ENCODE assay signal across 1 cellular context in the genomic region with DNA sequence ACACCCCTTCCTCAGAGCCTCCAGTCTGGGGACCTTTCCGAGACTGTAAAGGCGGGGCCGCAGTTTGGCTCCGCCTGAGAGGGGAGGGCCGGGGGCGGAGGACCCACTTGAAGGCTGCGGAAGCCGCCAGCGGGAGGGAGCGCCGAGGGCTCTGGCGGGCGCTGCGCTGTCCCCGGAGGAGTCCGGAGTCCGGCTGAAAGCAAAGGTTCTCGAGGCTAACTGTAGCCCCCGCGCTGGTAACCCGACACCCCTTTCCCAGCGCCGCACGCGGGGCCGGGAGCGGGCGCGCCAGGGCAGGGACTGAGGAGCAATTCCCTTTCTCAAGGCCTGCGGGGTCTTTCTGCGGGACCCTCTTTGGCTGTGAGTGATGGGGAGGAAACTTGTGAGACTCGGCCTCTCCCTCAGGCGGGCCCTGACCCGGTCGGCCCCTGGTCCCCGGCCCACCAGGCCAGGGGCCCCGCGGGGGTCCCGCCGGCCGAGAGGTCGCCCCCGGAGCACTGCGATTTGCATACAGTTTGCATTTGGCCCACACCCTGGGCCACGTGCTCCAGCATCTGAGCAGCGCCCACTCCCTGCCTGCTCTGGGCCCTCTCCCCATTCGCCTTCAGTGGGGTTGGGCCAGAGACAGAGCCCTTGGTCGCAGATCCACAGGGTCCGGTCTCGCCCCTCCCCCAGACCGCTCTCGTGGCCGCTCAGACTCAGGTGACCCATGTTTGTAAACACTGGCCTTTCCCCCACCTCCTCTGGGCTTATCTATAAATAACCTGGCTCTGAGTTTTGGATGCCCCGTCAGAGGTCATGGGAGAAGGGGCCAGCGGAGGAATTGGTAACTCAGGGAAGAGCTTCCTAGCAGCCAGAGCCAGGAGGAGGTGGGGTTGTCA.
TF ChIP-seq lines count a peak whose summit lies in the region.

No MANE protein-coding gene starts in this region.

TF ChIP-seq in K562, 482 proteins besides CTCF, POLR2A, EP300 and RAD21 (continued from another document and continues in another):
- TF ChIP-seq, protein P1, sequence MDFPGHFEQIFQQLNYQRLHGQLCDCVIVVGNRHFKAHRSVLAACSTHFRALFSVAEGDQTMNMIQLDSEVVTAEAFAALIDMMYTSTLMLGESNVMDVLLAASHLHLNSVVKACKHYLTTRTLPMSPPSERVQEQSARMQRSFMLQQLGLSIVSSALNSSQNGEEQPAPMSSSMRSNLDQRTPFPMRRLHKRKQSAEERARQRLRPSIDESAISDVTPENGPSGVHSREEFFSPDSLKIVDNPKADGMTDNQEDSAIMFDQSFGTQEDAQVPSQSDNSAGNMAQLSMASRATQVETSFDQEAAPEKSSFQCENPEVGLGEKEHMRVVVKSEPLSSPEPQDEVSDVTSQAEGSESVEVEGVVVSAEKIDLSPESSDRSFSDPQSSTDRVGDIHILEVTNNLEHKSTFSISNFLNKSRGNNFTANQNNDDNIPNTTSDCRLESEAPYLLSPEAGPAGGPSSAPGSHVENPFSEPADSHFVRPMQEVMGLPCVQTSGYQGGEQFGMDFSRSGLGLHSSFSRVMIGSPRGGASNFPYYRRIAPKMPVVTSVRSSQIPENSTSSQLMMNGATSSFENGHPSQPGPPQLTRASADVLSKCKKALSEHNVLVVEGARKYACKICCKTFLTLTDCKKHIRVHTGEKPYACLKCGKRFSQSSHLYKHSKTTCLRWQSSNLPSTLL (IDR thresholded peaks at IDR 0.05) = peak; percentile 99
- peak; percentile 72; the same call in 1 of the 2 replicates for TF ChIP-seq MEF2A (IDR thresholded peaks at IDR 0.05; ENCODE audit: control insufficient read depth, low read depth, low read length)
- peak; percentile 46; the same call in 1 of the 2 replicates for TF ChIP-seq PHF8 (IDR thresholded peaks at IDR 0.05; ENCODE audit: borderline replicate concordance, low read length)
- TF ChIP-seq, protein P2, sequence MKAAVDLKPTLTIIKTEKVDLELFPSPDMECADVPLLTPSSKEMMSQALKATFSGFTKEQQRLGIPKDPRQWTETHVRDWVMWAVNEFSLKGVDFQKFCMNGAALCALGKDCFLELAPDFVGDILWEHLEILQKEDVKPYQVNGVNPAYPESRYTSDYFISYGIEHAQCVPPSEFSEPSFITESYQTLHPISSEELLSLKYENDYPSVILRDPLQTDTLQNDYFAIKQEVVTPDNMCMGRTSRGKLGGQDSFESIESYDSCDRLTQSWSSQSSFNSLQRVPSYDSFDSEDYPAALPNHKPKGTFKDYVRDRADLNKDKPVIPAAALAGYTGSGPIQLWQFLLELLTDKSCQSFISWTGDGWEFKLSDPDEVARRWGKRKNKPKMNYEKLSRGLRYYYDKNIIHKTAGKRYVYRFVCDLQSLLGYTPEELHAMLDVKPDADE (conservative IDR thresholded peaks at IDR 0.05; ENCODE audit: control insufficient read depth, low read depth, low read length) = peak; percentile 97
- TF ChIP-seq, protein P3, sequence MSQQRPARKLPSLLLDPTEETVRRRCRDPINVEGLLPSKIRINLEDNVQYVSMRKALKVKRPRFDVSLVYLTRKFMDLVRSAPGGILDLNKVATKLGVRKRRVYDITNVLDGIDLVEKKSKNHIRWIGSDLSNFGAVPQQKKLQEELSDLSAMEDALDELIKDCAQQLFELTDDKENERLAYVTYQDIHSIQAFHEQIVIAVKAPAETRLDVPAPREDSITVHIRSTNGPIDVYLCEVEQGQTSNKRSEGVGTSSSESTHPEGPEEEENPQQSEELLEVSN (IDR thresholded peaks at IDR 0.05; ENCODE audit: borderline replicate concordance in 1 of 2, extremely low read depth in 1 of 2, insufficient read depth in 1 of 2, insufficient read length in 1 of 2, low read depth in 1 of 2, low read length in 1 of 2, poor library complexity in 1 of 2, severe bottlenecking in 1 of 2) = peak; percentile 54 to 80
- TF ChIP-seq, protein P4, sequence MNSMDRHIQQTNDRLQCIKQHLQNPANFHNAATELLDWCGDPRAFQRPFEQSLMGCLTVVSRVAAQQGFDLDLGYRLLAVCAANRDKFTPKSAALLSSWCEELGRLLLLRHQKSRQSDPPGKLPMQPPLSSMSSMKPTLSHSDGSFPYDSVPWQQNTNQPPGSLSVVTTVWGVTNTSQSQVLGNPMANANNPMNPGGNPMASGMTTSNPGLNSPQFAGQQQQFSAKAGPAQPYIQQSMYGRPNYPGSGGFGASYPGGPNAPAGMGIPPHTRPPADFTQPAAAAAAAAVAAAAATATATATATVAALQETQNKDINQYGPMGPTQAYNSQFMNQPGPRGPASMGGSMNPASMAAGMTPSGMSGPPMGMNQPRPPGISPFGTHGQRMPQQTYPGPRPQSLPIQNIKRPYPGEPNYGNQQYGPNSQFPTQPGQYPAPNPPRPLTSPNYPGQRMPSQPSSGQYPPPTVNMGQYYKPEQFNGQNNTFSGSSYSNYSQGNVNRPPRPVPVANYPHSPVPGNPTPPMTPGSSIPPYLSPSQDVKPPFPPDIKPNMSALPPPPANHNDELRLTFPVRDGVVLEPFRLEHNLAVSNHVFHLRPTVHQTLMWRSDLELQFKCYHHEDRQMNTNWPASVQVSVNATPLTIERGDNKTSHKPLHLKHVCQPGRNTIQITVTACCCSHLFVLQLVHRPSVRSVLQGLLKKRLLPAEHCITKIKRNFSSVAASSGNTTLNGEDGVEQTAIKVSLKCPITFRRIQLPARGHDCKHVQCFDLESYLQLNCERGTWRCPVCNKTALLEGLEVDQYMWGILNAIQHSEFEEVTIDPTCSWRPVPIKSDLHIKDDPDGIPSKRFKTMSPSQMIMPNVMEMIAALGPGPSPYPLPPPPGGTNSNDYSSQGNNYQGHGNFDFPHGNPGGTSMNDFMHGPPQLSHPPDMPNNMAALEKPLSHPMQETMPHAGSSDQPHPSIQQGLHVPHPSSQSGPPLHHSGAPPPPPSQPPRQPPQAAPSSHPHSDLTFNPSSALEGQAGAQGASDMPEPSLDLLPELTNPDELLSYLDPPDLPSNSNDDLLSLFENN (IDR thresholded peaks at IDR 0.05; ENCODE audit: low read depth in 2 of 2, low read length in 2 of 2) = no peak
- TF ChIP-seq GATAD2A (IDR thresholded peaks at IDR 0.05) = 0 out of 2 replicates have a peak, but pooled peaks have one; percentile 15
- TF ChIP-seq, protein P5, sequence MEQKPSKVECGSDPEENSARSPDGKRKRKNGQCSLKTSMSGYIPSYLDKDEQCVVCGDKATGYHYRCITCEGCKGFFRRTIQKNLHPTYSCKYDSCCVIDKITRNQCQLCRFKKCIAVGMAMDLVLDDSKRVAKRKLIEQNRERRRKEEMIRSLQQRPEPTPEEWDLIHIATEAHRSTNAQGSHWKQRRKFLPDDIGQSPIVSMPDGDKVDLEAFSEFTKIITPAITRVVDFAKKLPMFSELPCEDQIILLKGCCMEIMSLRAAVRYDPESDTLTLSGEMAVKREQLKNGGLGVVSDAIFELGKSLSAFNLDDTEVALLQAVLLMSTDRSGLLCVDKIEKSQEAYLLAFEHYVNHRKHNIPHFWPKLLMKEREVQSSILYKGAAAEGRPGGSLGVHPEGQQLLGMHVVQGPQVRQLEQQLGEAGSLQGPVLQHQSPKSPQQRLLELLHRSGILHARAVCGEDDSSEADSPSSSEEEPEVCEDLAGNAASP (IDR thresholded peaks at IDR 0.05) = no peak
- TF ChIP-seq ZFP36 (IDR thresholded peaks at IDR 0.05; ENCODE audit: low read depth, low read length, partially characterized antibody) = peak; percentile 23
- TF ChIP-seq, protein P6, sequence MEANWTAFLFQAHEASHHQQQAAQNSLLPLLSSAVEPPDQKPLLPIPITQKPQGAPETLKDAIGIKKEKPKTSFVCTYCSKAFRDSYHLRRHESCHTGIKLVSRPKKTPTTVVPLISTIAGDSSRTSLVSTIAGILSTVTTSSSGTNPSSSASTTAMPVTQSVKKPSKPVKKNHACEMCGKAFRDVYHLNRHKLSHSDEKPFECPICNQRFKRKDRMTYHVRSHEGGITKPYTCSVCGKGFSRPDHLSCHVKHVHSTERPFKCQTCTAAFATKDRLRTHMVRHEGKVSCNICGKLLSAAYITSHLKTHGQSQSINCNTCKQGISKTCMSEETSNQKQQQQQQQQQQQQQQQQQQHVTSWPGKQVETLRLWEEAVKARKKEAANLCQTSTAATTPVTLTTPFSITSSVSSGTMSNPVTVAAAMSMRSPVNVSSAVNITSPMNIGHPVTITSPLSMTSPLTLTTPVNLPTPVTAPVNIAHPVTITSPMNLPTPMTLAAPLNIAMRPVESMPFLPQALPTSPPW (CRISPR knock-in tag; IDR thresholded peaks at IDR 0.05) = peak; percentile 83
- no peak for TF ChIP-seq CBFB (CRISPR knock-in tag; IDR thresholded peaks at IDR 0.05)
- TF ChIP-seq, protein P7, sequence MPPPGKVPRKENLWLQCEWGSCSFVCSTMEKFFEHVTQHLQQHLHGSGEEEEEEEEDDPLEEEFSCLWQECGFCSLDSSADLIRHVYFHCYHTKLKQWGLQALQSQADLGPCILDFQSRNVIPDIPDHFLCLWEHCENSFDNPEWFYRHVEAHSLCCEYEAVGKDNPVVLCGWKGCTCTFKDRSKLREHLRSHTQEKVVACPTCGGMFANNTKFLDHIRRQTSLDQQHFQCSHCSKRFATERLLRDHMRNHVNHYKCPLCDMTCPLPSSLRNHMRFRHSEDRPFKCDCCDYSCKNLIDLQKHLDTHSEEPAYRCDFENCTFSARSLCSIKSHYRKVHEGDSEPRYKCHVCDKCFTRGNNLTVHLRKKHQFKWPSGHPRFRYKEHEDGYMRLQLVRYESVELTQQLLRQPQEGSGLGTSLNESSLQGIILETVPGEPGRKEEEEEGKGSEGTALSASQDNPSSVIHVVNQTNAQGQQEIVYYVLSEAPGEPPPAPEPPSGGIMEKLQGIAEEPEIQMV (tag; conservative IDR thresholded peaks at IDR 0.05; ENCODE audit: low read depth) = peak; percentile 100
- no peak for TF ChIP-seq PTBP1 (IDR thresholded peaks at IDR 0.05; ENCODE audit: low read depth, low read length)
- peak; percentile 88 for TF ChIP-seq POLR2G (IDR thresholded peaks at IDR 0.05; ENCODE audit: low read depth, low read length)
- peak; percentile 44; the same call in 1 of the 2 replicates for TF ChIP-seq CTBP1 (IDR thresholded peaks at IDR 0.05; ENCODE audit: borderline replicate concordance)
- peak; percentile 53; the same call in 1 of the 2 replicates for TF ChIP-seq GTF2E2 (tag; IDR thresholded peaks at IDR 0.05)
- TF ChIP-seq, protein P8, sequence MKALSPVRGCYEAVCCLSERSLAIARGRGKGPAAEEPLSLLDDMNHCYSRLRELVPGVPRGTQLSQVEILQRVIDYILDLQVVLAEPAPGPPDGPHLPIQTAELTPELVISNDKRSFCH (CRISPR knock-in tag; IDR thresholded peaks at IDR 0.05) = no peak
- TF ChIP-seq, protein P8 (tag; IDR thresholded peaks at IDR 0.05) = peak; percentile 70; the same call in 1 of the 2 replicates
- TF ChIP-seq, protein P9, sequence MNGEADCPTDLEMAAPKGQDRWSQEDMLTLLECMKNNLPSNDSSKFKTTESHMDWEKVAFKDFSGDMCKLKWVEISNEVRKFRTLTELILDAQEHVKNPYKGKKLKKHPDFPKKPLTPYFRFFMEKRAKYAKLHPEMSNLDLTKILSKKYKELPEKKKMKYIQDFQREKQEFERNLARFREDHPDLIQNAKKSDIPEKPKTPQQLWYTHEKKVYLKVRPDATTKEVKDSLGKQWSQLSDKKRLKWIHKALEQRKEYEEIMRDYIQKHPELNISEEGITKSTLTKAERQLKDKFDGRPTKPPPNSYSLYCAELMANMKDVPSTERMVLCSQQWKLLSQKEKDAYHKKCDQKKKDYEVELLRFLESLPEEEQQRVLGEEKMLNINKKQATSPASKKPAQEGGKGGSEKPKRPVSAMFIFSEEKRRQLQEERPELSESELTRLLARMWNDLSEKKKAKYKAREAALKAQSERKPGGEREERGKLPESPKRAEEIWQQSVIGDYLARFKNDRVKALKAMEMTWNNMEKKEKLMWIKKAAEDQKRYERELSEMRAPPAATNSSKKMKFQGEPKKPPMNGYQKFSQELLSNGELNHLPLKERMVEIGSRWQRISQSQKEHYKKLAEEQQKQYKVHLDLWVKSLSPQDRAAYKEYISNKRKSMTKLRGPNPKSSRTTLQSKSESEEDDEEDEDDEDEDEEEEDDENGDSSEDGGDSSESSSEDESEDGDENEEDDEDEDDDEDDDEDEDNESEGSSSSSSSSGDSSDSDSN (IDR thresholded peaks at IDR 0.05; ENCODE audit: borderline replicate concordance in 1 of 2, low read depth in 2 of 2, low read length in 2 of 2) = peak in 1 of 2 experiments; percentile 82; a peak in 2 of 4 replicates
- TF ChIP-seq CBFA2T2 (conservative IDR thresholded peaks at IDR 0.05) = 0 out of 2 replicates have a peak, but pooled peaks have one; percentile 9
- TF ChIP-seq FIP1L1 (IDR thresholded peaks at IDR 0.05; ENCODE audit: low read depth, low read length, poor library complexity, severe bottlenecking) = peak; percentile 35
- TF ChIP-seq, protein P10, sequence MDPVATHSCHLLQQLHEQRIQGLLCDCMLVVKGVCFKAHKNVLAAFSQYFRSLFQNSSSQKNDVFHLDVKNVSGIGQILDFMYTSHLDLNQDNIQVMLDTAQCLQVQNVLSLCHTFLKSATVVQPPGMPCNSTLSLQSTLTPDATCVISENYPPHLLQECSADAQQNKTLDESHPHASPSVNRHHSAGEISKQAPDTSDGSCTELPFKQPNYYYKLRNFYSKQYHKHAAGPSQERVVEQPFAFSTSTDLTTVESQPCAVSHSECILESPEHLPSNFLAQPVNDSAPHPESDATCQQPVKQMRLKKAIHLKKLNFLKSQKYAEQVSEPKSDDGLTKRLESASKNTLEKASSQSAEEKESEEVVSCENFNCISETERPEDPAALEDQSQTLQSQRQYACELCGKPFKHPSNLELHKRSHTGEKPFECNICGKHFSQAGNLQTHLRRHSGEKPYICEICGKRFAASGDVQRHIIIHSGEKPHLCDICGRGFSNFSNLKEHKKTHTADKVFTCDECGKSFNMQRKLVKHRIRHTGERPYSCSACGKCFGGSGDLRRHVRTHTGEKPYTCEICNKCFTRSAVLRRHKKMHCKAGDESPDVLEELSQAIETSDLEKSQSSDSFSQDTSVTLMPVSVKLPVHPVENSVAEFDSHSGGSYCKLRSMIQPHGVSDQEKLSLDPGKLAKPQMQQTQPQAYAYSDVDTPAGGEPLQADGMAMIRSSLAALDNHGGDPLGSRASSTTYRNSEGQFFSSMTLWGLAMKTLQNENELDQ (CRISPR knock-in tag; IDR thresholded peaks at IDR 0.05; ENCODE audit: borderline replicate concordance) = peak; percentile 63; the same call in 1 of the 2 replicates
- peak; percentile 60; the same call in 1 of the 2 replicates for TF ChIP-seq MEF2D (tag; conservative IDR thresholded peaks at IDR 0.05; ENCODE audit: low read depth)
- TF ChIP-seq EP400 (IDR thresholded peaks at IDR 0.05) = peak; percentile 77; the same call in 1 of the 2 replicates
- peak; percentile 100 for TF ChIP-seq CC2D1A (IDR thresholded peaks at IDR 0.05)
- peak; percentile 95 to 96 for TF ChIP-seq FOXK2 (conservative IDR thresholded peaks at IDR 0.05 in 1 of 2, IDR thresholded peaks at IDR 0.05 in 1 of 2; ENCODE audit: low read depth in 2 of 2)
- peak; percentile 26; the same call in 1 of the 2 replicates for TF ChIP-seq TOE1 (IDR thresholded peaks at IDR 0.05; ENCODE audit: borderline replicate concordance)
- TF ChIP-seq TOE1 (CRISPR knock-in tag; IDR thresholded peaks at IDR 0.05; ENCODE audit: borderline replicate concordance, low read depth) = no peak
- TF ChIP-seq SMARCA4 (IDR thresholded peaks at IDR 0.05) = no peak
- TF ChIP-seq, protein P11, sequence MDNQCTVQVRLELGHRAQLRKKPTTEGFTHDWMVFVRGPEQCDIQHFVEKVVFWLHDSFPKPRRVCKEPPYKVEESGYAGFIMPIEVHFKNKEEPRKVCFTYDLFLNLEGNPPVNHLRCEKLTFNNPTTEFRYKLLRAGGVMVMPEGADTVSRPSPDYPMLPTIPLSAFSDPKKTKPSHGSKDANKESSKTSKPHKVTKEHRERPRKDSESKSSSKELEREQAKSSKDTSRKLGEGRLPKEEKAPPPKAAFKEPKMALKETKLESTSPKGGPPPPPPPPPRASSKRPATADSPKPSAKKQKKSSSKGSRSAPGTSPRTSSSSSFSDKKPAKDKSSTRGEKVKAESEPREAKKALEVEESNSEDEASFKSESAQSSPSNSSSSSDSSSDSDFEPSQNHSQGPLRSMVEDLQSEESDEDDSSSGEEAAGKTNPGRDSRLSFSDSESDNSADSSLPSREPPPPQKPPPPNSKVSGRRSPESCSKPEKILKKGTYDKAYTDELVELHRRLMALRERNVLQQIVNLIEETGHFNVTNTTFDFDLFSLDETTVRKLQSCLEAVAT (IDR thresholded peaks at IDR 0.05) = peak in 1 of 2 experiments; percentile 95; a peak in 2 of 4 replicates
- no peak for TF ChIP-seq ZFPM2 (CRISPR knock-in tag; IDR thresholded peaks at IDR 0.05)
